In genomic region chr22:33758125-33758483, GRCh38 we compare ENCODE assay signal across 13 cellular contexts.
"Had no signal": no experiment of that assay in that cellular context is flagged by ENCODE, and none has a peak within 500 bp of the region (broad histone marks: within the 10 kb centered on the region; RNA-seq: fewer than 3 reads in every experiment).

No MANE protein-coding gene starts in this region.

- DNase-seq: activated naive CD4-positive, alpha-beta T cell; activated naive CD8-positive, alpha-beta T cell treated with anti-CD3 and anti-CD28 coated beads, Interleukin-2, amount 10 ng/mL, durations not matched to agents 7 days and 5 days; activated T-cell treated with anti-CD3 and anti-CD28 coated beads for 4 hours; effector CD8-positive, alpha-beta T cell; foreskin fibroblast; mucosa of descending colon; naive thymus-derived CD4-positive, alpha-beta T cell; nucleus accumbens; trophoblast cell had no signal

- FAIRE-seq: islet of Langerhans had no signal

- H3K27me3 ChIP-seq: suprapubic skin had no signal

- H3K4me1 ChIP-seq: suprapubic skin had no signal

- H3K36me3 ChIP-seq: suprapubic skin had no signal

- H3K4me3 ChIP-seq: mucosa of descending colon, suprapubic skin had no signal

- H3K9me3 ChIP-seq: mucosa of descending colon, suprapubic skin had no signal

- ATAC-seq: activated CD4-positive, CD25-positive, alpha-beta regulatory T cell treated with anti-CD3 and anti-CD28 coated beads, Interleukin-2, amount 50 U/mL, for 24 hours; mucosa of descending colon; naive thymus-derived CD4-positive, alpha-beta T cell; sciatic nerve had no signal

- H3K27ac ChIP-seq: suprapubic skin had no signal
